ENCODE assay signal across 23 cellular contexts in the genomic region with DNA sequence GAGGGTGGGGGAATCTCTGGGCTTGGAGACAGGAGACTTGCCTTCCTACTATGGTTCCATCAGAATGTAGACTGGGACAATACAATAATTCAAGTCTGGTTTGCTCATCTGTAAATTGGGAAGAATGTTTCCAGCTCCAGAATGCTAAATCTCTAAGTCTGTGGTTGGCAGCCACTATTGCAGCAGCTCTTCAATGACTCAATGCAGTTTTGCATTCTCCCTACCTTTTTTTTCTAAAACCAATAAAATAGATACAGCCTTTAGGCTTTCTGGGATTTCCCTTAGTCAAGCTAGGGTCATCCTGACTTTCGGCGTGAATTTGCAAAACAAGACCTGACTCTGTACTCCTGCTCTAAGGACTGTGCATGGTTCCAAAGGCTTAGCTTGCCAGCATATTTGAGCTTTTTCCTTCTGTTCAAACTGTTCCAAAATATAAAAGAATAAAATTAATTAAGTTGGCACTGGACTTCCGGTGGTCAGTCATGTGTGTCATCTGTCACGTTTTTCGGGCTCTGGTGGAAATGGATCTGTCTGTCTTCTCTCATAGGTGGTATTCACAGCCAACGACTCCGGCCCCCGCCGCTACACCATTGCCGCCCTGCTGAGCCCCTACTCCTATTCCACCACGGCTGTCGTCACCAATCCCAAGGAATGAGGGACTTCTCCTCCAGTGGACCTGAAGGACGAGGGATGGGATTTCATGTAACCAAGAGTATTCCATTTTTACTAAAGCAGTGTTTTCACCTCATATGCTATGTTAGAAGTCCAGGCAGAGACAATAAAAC. TPM values are rescaled to one million over a fixed set of nuclear protein-coding genes. Genes with fewer than 3 reads are reported as not detected.
"Had no signal": no experiment of that assay in that cellular context is flagged by ENCODE, and none has a peak within 500 bp of the region (broad histone marks: within the 10 kb centered on the region; RNA-seq: fewer than 3 reads in every experiment).

No MANE protein-coding gene starts in this region.

- H3K9me3 Mint-ChIP-seq: activated CD4-positive, alpha-beta memory T cell treated with anti-CD3 and anti-CD28 coated beads, Interleukin-2, amount 10 ng/mL, durations not matched to agents 7 days and 5 days; activated naive CD4-positive, alpha-beta T cell treated with anti-CD3 and anti-CD28 coated beads for 36 hours; activated T-helper 17 cell treated with anti-CD3 and anti-CD28 coated beads, Interleukin-2, amount 50 U/mL, for 72 hours had no signal

- H3K27ac ChIP-seq: WERI-Rb-1 had no signal

- H3K27me3 Mint-ChIP-seq: activated CD4-positive, alpha-beta T cell treated with anti-CD3 and anti-CD28 coated beads for 36 hours; activated naive CD8-positive, alpha-beta T cell; activated T-helper 17 cell treated with anti-CD3 and anti-CD28 coated beads, Interleukin-2, amount 50 U/mL, for 72 hours had no signal

- H3K4me3 Mint-ChIP-seq: activated CD4-positive, alpha-beta memory T cell treated with anti-CD3 and anti-CD28 coated beads, Interleukin-2, amount 10 ng/mL, durations not matched to agents 7 days and 5 days; activated CD4-positive, alpha-beta T cell treated with anti-CD3 and anti-CD28 coated beads for 36 hours; activated naive CD4-positive, alpha-beta T cell treated with anti-CD3 and anti-CD28 coated beads for 36 hours; activated naive CD8-positive, alpha-beta T cell; activated T-helper 17 cell treated with anti-CD3 and anti-CD28 coated beads, Interleukin-2, amount 50 U/mL, for 72 hours; T-helper 17 cell had no signal

- H3K4me1 Mint-ChIP-seq: activated CD4-positive, alpha-beta memory T cell treated with anti-CD3 and anti-CD28 coated beads, Interleukin-2, amount 10 ng/mL, durations not matched to agents 7 days and 5 days; activated T-helper 17 cell treated with anti-CD3 and anti-CD28 coated beads, Interleukin-2, amount 50 U/mL, for 72 hours; T-helper 17 cell had no signal

- ATAC-seq: activated CD4-positive, alpha-beta T cell treated with anti-CD3 and anti-CD28 coated beads for 36 hours; activated T-helper 17 cell treated with anti-CD3 and anti-CD28 coated beads, Interleukin-2, amount 50 U/mL, for 72 hours; PC-3; T-helper 17 cell had no signal

- DNase-seq: activated CD4-positive, alpha-beta memory T cell treated with anti-CD3 and anti-CD28 coated beads, Interleukin-2, amount 10 ng/mL, durations not matched to agents 7 days and 5 days; activated CD4-positive, alpha-beta T cell treated with anti-CD3 and anti-CD28 coated beads for 36 hours; activated CD4-positive, alpha-beta T cell treated with anti-CD3 and anti-CD28 coated beads, Interleukin-2, amount 50 U/mL, for 1 hour; activated gamma-delta T cell; activated naive CD4-positive, alpha-beta T cell treated with anti-CD3 and anti-CD28 coated beads for 36 hours; activated T-cell treated with anti-CD3 and anti-CD28 coated beads for 4 hours; activated T-cell treated with anti-CD3 and anti-CD28 coated beads, Interleukin-2, amount 50 U/mL, for 48 hours; anterior cingulate cortex; MM.1S; NCI-H1105; NCI-H1436; NCI-H187; NCI-H2081; NCI-H524; PC-3; SHP77; T-helper 17 cell; T1000; WERI-Rb-1 had no signal

- H3K36me3 Mint-ChIP-seq: activated naive CD8-positive, alpha-beta T cell had no signal

- H3K27ac Mint-ChIP-seq: activated CD4-positive, alpha-beta memory T cell treated with anti-CD3 and anti-CD28 coated beads, Interleukin-2, amount 10 ng/mL, durations not matched to agents 7 days and 5 days; activated CD4-positive, alpha-beta T cell treated with anti-CD3 and anti-CD28 coated beads for 36 hours; activated naive CD4-positive, alpha-beta T cell treated with anti-CD3 and anti-CD28 coated beads for 36 hours; activated naive CD8-positive, alpha-beta T cell; activated T-helper 17 cell treated with anti-CD3 and anti-CD28 coated beads, Interleukin-2, amount 50 U/mL, for 72 hours; T-helper 17 cell had no signal

- H3K36me3 ChIP-seq: WERI-Rb-1 had no signal

RNA-seq across cellular contexts. Expression of a gene that starts 6.5 kb away (rescaled TPM):
- total RNA-seq: activated CD4-positive, alpha-beta memory T cell treated with anti-CD3 and anti-CD28 coated beads, Interleukin-2, amount 10 ng/mL, durations not matched to agents 7 days and 5 days; activated CD4-positive, alpha-beta T cell treated with anti-CD3 and anti-CD28 coated beads for 36 hours; activated CD8-positive, alpha-beta memory T cell treated with anti-CD3 and anti-CD28 coated beads for 36 hours; activated naive CD4-positive, alpha-beta T cell treated with anti-CD3 and anti-CD28 coated beads for 36 hours; activated T-helper 17 cell treated with anti-CD3 and anti-CD28 coated beads, Interleukin-2, amount 50 U/mL, for 72 hours; cardiac septum; PC-3; T-helper 17 cell had no signal
